In genomic region chr1:230701434-230701833, GRCh38 we compare ENCODE assay signal across 1 cellular context.
TF ChIP-seq lines count a peak whose summit lies in the region.

No MANE protein-coding gene starts in this region.

TF ChIP-seq in HepG2, 621 proteins besides CTCF, POLR2A, EP300 and RAD21 (continued from another document):
- no peak for TF ChIP-seq ZNF513 (CRISPR knock-in tag; conservative IDR thresholded peaks at IDR 0.05)
